ENCODE assay signal across 12 cellular contexts in the genomic region with DNA sequence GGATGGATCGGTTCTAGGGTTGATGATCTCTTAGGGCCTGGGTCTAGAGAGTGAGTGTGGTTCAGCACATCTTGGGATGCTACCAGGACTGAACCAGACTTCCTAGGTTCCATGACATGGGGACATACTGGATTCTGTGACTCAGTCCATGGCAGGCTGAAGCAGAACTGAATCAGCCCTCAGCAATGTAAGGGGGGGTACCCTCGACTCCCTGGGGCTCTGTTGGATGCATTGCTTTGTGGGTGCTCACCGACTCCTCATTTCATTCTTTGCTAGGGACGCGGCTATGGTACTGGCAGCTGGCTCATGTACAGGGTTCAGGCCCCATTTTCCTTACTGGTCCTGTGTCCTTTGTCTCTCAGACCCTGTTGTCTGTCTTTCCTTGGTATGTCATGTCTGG. TPM values are rescaled to one million over a fixed set of nuclear protein-coding genes. Genes with fewer than 3 reads are reported as not detected.
DNase-seq lines count a peak whose midpoint lies in the region; FAIRE-seq and TF ChIP-seq lines count a peak whose summit lies in the region.
"Had no signal": no experiment of that assay in that cellular context is flagged by ENCODE, and none has a peak within 500 bp of the region (broad histone marks: within the 10 kb centered on the region; RNA-seq: fewer than 3 reads in every experiment).

No MANE protein-coding gene starts in this region.

- H2AFZ ChIP-seq in trophoblast cell (ENCODE audit: insufficient read depth, low read length, poor library complexity): no peak overlapping the region

- no peaks in the 10 kb centered on the region for H3K9me3 ChIP-seq in SJCRH30 (replicated peaks)
- no peaks in the 10 kb centered on the region for H3K9me3 ChIP-seq in endodermal cell (ENCODE audit: control insufficient read depth, low read length)
- H3K9me3 ChIP-seq in trophoblast cell (ENCODE audit: insufficient read depth, low read depth, low read length): no peaks in the 10 kb centered on the region
- no peaks in the 10 kb centered on the region for H3K9me3 ChIP-seq in ascending aorta

- intact Hi-C loops in ascending aorta (cut with DNase I): no loop called here

- no peak overlapping the region for H2BK5ac ChIP-seq in trophoblast cell (ENCODE audit: low read depth, low read length, poor library complexity)

- H3K36me3 ChIP-seq in SJCRH30: 0 out of 2 replicates have a peak, but pooled peaks cover 2% of the 10 kb centered on the region
- peaks cover 4% of the 10 kb centered on the region for H3K36me3 ChIP-seq in endodermal cell (ENCODE audit: control insufficient read depth, insufficient read depth, low read length)
- H3K36me3 ChIP-seq in trophoblast cell (ENCODE audit: control insufficient read depth in 1 of 2, insufficient read depth in 2 of 2, low read length in 2 of 2): no peaks in the 10 kb centered on the region
- H3K36me3 ChIP-seq in ascending aorta: no peaks in the 10 kb centered on the region

- H3K4ac ChIP-seq in trophoblast cell (ENCODE audit: low read depth, low read length): no peak overlapping the region

- H3K79me2 ChIP-seq in trophoblast cell (ENCODE audit: control insufficient read depth, insufficient read depth, low read length, poor library complexity): no peaks in the 10 kb centered on the region

- no peak for FAIRE-seq in GM19239 (lab: Jason Lieb, UNC)
- FAIRE-seq: A204.1, endometrium had no signal

- WGBS in endodermal cell (ENCODE audit: insufficient coverage in 1 of 2, insufficient read length in 1 of 2), 2 experiments: 81 to 82% methylated on average over 4 to 5 of the region's 5 CpGs
- WGBS in trophoblast cell (ENCODE audit: extremely low coverage, insufficient coverage, insufficient read length): no CpG with 5 or more reads among the region's 5 CpGs

- H3K27ac ChIP-seq in SJCRH30 (peak overlapping the region; percentile 46; the same call in 1 of the 2 replicates), endodermal cell (ENCODE audit: low read depth, low read length) (no peak overlapping the region), trophoblast cell (ENCODE audit: low read depth, low read length) (no peak overlapping the region), ascending aorta (no peak overlapping the region)

- H3K27me3 ChIP-seq in SJCRH30: no peaks in the 10 kb centered on the region
- H3K27me3 ChIP-seq in endodermal cell (ENCODE audit: control insufficient read depth, insufficient read depth, low read length, poor library complexity, severe bottlenecking): peaks cover 12% of the 10 kb centered on the region
- no peaks in the 10 kb centered on the region for H3K27me3 ChIP-seq in trophoblast cell (ENCODE audit: insufficient read depth, low read length)
- H3K27me3 ChIP-seq in ascending aorta: no peaks in the 10 kb centered on the region

- DNase-seq in T-helper 2 cell treated with Interferon-gamma antibody and Interleukin-4, amounts not matched to agents 5 μg/mL and 100 μg/mL, for 36 hours (ENCODE audit: low spot score): no peak
- DNase-seq in T-helper 2 cell (no peak), SJCRH30 (no peak), endodermal cell (no peak), trophoblast cell (peak; percentile 53 to 72), SKM-1 treated with dmso at 0.1 percent for 144 hours (lab: John Stamatoyannopoulos, UW; ENCODE audit: unreplicated experiment) (no peak), ascending aorta (ENCODE audit: low spot score in 2 of 2) (no peak), GM19239 (ENCODE audit: insufficient read length, low spot score) (no peak)
- DNase-seq: stimulated activated CD4-positive, alpha-beta T cell treated with anti-CD3 and anti-CD28 coated beads, Interleukin-4, amount 100 ng/mL, for 24 hours had no signal

- no peak overlapping the region for H4K91ac ChIP-seq in trophoblast cell (ENCODE audit: low read depth, low read length)

- no peak overlapping the region for H2BK12ac ChIP-seq in trophoblast cell (ENCODE audit: low read length)

- H3K14ac ChIP-seq in trophoblast cell (ENCODE audit: low read length): no peak overlapping the region

- H3K79me1 ChIP-seq in trophoblast cell (ENCODE audit: low read length): peaks cover 2% of the 10 kb centered on the region

- no peak overlapping the region for H3K23ac ChIP-seq in trophoblast cell (ENCODE audit: low read length)

- peaks cover 19% of the 10 kb centered on the region for H3K36me3 Mint-ChIP-seq in T-helper 2 cell treated with Interferon-gamma antibody and Interleukin-4, amounts not matched to agents 5 μg/mL and 100 μg/mL, for 36 hours (ENCODE audit: low read depth)
- H3K36me3 Mint-ChIP-seq in endodermal cell (ENCODE audit: low read depth): peaks cover 9% of the 10 kb centered on the region
- H3K36me3 Mint-ChIP-seq: memory B cell had no signal

- peaks cover 3% of the 10 kb centered on the region for H3K27me3 Mint-ChIP-seq in T-helper 2 cell treated with Interferon-gamma antibody and Interleukin-4, amounts not matched to agents 5 μg/mL and 100 μg/mL, for 36 hours (ENCODE audit: low read depth)
- H3K27me3 Mint-ChIP-seq in endodermal cell (ENCODE audit: insufficient read depth): peaks cover 69% of the 10 kb centered on the region

- H3K4me1 ChIP-seq in SJCRH30 (peaks cover 19% of the 10 kb centered on the region), endodermal cell (ENCODE audit: control insufficient read depth, insufficient read depth, low read length) (no peaks in the 10 kb centered on the region), trophoblast cell (ENCODE audit: control insufficient read depth in 1 of 2, insufficient read depth in 2 of 2, low read length in 2 of 2) (peaks cover 7 to 9% of the 10 kb centered on the region in 2 experiments), ascending aorta (peaks cover 3% of the 10 kb centered on the region in 2 donors)

- H3K4me1 Mint-ChIP-seq in T-helper 2 cell treated with Interferon-gamma antibody and Interleukin-4, amounts not matched to agents 5 μg/mL and 100 μg/mL, for 36 hours (ENCODE audit: low read depth): peaks cover 34% of the 10 kb centered on the region
- H3K4me1 Mint-ChIP-seq in endodermal cell: peaks cover 28% of the 10 kb centered on the region

- peak overlapping the region; percentile 95 for H3K27ac Mint-ChIP-seq in T-helper 2 cell treated with Interferon-gamma antibody and Interleukin-4, amounts not matched to agents 5 μg/mL and 100 μg/mL, for 36 hours
- peak overlapping the region; percentile 82 for H3K27ac Mint-ChIP-seq in endodermal cell
- H3K27ac Mint-ChIP-seq: memory B cell had no signal

- no peak overlapping the region for H2AK5ac ChIP-seq in trophoblast cell (ENCODE audit: low read length)

- H2BK120ac ChIP-seq in trophoblast cell (ENCODE audit: insufficient read depth, low read length, poor library complexity): no peak overlapping the region

- no peak for TF ChIP-seq CTCF in endodermal cell (conservative IDR thresholded peaks at IDR 0.05)
- TF ChIP-seq CTCF in ascending aorta (IDR thresholded peaks at IDR 0.05): no peak

- H3K9ac ChIP-seq in endodermal cell (ENCODE audit: extremely low read depth, low read length, poor library complexity, severe bottlenecking) (no peak overlapping the region), trophoblast cell (ENCODE audit: low read length) (no peak overlapping the region)

- no peak overlapping the region for H4K8ac ChIP-seq in trophoblast cell (ENCODE audit: low read depth, low read length)

- no peak overlapping the region for H4K12ac ChIP-seq in trophoblast cell (ENCODE audit: low read depth, low read length)

- H3K4me3 ChIP-seq in SJCRH30 (peak overlapping the region; percentile 85), endodermal cell (ENCODE audit: low read length) (peak overlapping the region; percentile 96), trophoblast cell (ENCODE audit: low read depth, low read length) (no peak overlapping the region), ascending aorta (no peak overlapping the region)

- peak overlapping the region; percentile 96 for H3K4me3 Mint-ChIP-seq in T-helper 2 cell treated with Interferon-gamma antibody and Interleukin-4, amounts not matched to agents 5 μg/mL and 100 μg/mL, for 36 hours
- peak overlapping the region; percentile 78 for H3K4me3 Mint-ChIP-seq in endodermal cell
- H3K4me3 Mint-ChIP-seq: memory B cell had no signal

- no peaks in the 10 kb centered on the region for H3K9me3 Mint-ChIP-seq in T-helper 2 cell treated with Interferon-gamma antibody and Interleukin-4, amounts not matched to agents 5 μg/mL and 100 μg/mL, for 36 hours
- H3K9me3 Mint-ChIP-seq in endodermal cell: no peaks in the 10 kb centered on the region
- H3K9me3 Mint-ChIP-seq: memory B cell had no signal

- H3K18ac ChIP-seq in trophoblast cell (ENCODE audit: low read length): no peak overlapping the region

- H3K4me2 ChIP-seq in trophoblast cell (ENCODE audit: low read length): no peak overlapping the region

RNA-seq across cellular contexts. Expression of a gene that starts 0.7 kb away (rescaled TPM):
- total RNA-seq in SJCRH30 (2014; rRNA removed; shearing (Covaris generic)): 18.0 and 22.9 TPM in 2 replicates
- total RNA-seq in endodermal cell (10 to 100 TPM; 28.8 to 39.6 TPM), ascending aorta (1.4 TPM)
- polyA plus RNA-seq in endodermal cell (2013, experiment 1 of 2): 17.7 TPM
- polyA plus RNA-seq in endodermal cell (2013, experiment 2 of 2): 21.1 TPM
- polyA plus RNA-seq in trophoblast cell (2013): 8.6 and 10.2 TPM in 2 replicates

Comparison
In these comparisons a context has a peak if more than half of its experiments do, and no peak if none do; other contexts are left out.
1. DNase-seq: peak in trophoblast cell (2 of 2); none in T-helper 2 cell treated with Interferon-gamma antibody and Interleukin-4, amounts not matched to agents 5 μg/mL and 100 μg/mL, for 36 hours (single experiment), T-helper 2 cell (0 of 5), SJCRH30 (0 of 2), endodermal cell (single experiment), SKM-1 treated with dmso at 0.1 percent for 144 hours (single experiment), ascending aorta (0 of 2) and GM19239 (single experiment).
2. H3K4me3 ChIP-seq: peak in SJCRH30 (single experiment) and endodermal cell (single experiment); none in trophoblast cell (single experiment) and ascending aorta (0 of 2).